17 cellular contexts compared by ENCODE assay signal in the genomic region with DNA sequence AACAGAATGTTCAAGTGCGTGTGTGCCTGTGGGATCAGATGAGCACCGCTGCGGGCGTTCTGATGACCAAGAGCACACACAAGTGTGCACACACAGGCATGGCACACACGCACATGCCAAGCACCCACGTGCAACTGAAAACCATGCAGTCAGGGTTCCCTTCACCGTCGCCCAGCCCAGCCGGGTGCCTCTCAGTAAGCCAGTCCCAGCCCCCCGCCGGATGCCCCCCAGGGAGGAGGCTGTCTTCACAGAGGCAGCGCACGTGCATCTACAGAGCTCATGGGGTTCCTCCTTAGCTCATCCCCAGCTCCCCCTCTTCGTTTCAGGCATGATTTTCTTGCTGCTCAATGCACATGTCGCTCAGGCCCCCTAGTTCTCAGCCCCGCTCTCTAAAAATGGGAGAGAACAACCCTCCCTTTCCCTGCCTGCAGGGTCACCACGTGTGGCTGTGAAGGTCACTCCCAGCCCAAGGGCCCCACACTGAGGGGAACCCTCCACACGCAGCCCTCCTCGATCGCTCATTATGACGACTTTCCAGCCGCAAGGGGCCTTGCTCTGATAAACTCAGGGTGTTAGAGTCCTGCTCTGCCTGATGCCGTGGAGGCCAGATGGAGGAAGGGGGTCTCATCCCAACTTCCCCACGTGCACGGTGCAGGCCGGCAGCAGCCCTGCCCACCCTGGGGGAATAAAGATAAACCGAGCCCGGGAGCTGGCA. TPM values are rescaled to one million over a fixed set of nuclear protein-coding genes. Genes with fewer than 3 reads are reported as not detected.
DNase-seq lines count a peak whose midpoint lies in the region; ATAC-seq, FAIRE-seq and TF ChIP-seq lines count a peak whose summit lies in the region.
"Had no signal": no experiment of that assay in that cellular context is flagged by ENCODE, and none has a peak within 500 bp of the region (broad histone marks: within the 10 kb centered on the region; RNA-seq: fewer than 3 reads in every experiment).

No MANE protein-coding gene starts in this region.

- H2BK20ac ChIP-seq in H1 (ENCODE audit: low read length) = no peak overlapping the region

- no peak overlapping the region for H3K56ac ChIP-seq in H1 (replicated peaks; ENCODE audit: insufficient read length, low read depth, low read length)

- H3K23me2 ChIP-seq in H1 (ENCODE audit: low read depth, low read length) = no peaks in the 10 kb centered on the region

- peaks cover 42% of the 10 kb centered on the region for H3K4me1 Mint-ChIP-seq in nephron progenitor cell
- peaks cover 36% of the 10 kb centered on the region for H3K4me1 Mint-ChIP-seq in type B pancreatic cell (ENCODE audit: unreplicated experiment)
- H3K4me1 Mint-ChIP-seq: activated CD4-positive, alpha-beta T cell treated with anti-CD3 and anti-CD28 coated beads for 36 hours had no signal

- H2AK5ac ChIP-seq in H1 (ENCODE audit: low read depth, low read length) = no peak overlapping the region

- no peak overlapping the region for H3K27ac ChIP-seq in H1 (ENCODE audit: low read depth, low read length)
- H3K27ac ChIP-seq: GM23248, KMS-11, SJSA1 had no signal

- H4K91ac ChIP-seq in H1 (replicated peaks; ENCODE audit: insufficient read length, low read length) = no peak overlapping the region

- H2BK120ac ChIP-seq in H1 (replicated peaks; ENCODE audit: low read depth, low read length) = no peak overlapping the region

- H3K9me3 ChIP-seq in H1 (ENCODE audit: insufficient read depth in 2 of 2, low read depth in 1 of 2, low read length in 1 of 2) (no peaks in the 10 kb centered on the region; a peak in 1 of 4 replicates), BE2C (no peaks in the 10 kb centered on the region)
- H3K9me3 ChIP-seq: Peyer's patch, SJSA1 had no signal

- no peak for TF ChIP-seq POLR2A in H1 (IDR thresholded peaks at IDR 0.05; ENCODE audit: control extremely low read depth in 1 of 2, low read depth in 2 of 2, low read length in 2 of 2)

- H3K9me3 Mint-ChIP-seq in nephron progenitor cell (peaks cover 14% of the 10 kb centered on the region), type B pancreatic cell (no peaks in the 10 kb centered on the region)
- H3K9me3 Mint-ChIP-seq: naive thymus-derived CD4-positive, alpha-beta T cell had no signal

- H2BK15ac ChIP-seq in H1 (ENCODE audit: low read length) = no peak overlapping the region

- intact Hi-C loops in Right ventricle myocardium superior (cut with DNase I) = loop anchor here (5.0 kb wide), 3 partner anchors 412 to 602 kb away; no protein-coding TSS in a partner anchor
- intact Hi-C loops in cardiac septum (cut with DNase I) = loop anchor here (1.0 to 5.0 kb wide), 8 partner anchors 75 to 1007 kb away; no protein-coding TSS in a partner anchor

- peak; percentile 9 for ATAC-seq in Right ventricle myocardium superior (ENCODE audit: poor library complexity)
- ATAC-seq: stimulated activated naive CD8-positive, alpha-beta T cell treated with anti-CD3 and anti-CD28 coated beads, Interleukin-15, Interleukin-2, amounts not matched to agents 100 U/mL and 50 U/mL, for 24 hours had no signal

- H3K79me2 ChIP-seq in H1 (ENCODE audit: control insufficient read depth in 1 of 2, insufficient read depth in 2 of 2, low read length in 2 of 2) = no peaks in the 10 kb centered on the region

- H3K27me3 ChIP-seq in H1 (replicated peaks in 1 of 4; ENCODE audit: control insufficient read depth in 3 of 4, extremely low read depth in 1 of 4, insufficient read depth in 3 of 4, low read length in 3 of 4) (no peaks in the 10 kb centered on the region), BE2C (no peaks in the 10 kb centered on the region; the same call in 1 of the 2 replicates)
- H3K27me3 ChIP-seq: Peyer's patch, SJSA1 had no signal

- TF ChIP-seq CTCF in H1 (IDR thresholded peaks at IDR 0.05; ENCODE audit: control extremely low read depth in 1 of 3, insufficient read depth in 1 of 3, low read depth in 1 of 3, low read length in 3 of 3) (no peak), nephron progenitor cell (IDR thresholded peaks at IDR 0.05) (no peak), type B pancreatic cell (conservative IDR thresholded peaks at IDR 0.05) (no peak), BE2C (IDR thresholded peaks at IDR 0.05; ENCODE audit: low read depth, low read length) (no peak)

- H3K23ac ChIP-seq in H1 (ENCODE audit: insufficient read length) = no peak overlapping the region

- H2AFZ ChIP-seq in H1 (ENCODE audit: low read length) = no peak overlapping the region
- H2AFZ ChIP-seq: GM23248 had no signal

- no peak overlapping the region for H4K5ac ChIP-seq in H1 (ENCODE audit: insufficient read length, low read depth, low read length)

- H3K18ac ChIP-seq in H1 (ENCODE audit: extremely low read depth, low read length) = no peak overlapping the region

- peak overlapping the region; percentile 69 for H3K4ac ChIP-seq in H1 (replicated peaks; ENCODE audit: insufficient read length, low read depth, low read length)

- no peak overlapping the region; the same call in 1 of the 2 replicates for H2BK5ac ChIP-seq in H1 (ENCODE audit: low read depth, low read length)

- no peak overlapping the region for H3K14ac ChIP-seq in H1 (ENCODE audit: insufficient read length)

- no peak for TF ChIP-seq RAD21 in H1 (IDR thresholded peaks at IDR 0.05 in 1 of 2, conservative IDR thresholded peaks at IDR 0.05 in 1 of 2; ENCODE audit: low read depth in 2 of 2, low read length in 2 of 2)

- DNase-seq in Right ventricle myocardium superior (no peak), cardiac septum (ENCODE audit: low spot score) (no peak), H1 (ENCODE audit: low read depth in 1 of 2, low spot score in 2 of 2) (no peak), nephron progenitor cell (no peak), type B pancreatic cell (ENCODE audit: extremely low spot score, unreplicated experiment) (no peak), NCI-H526 (lab: John Stamatoyannopoulos, UW) (no peak), BE2C (no peak), DMS 273 treated with DMSO at 0.1 percent for 48 hours (lab: John Stamatoyannopoulos, UW) (no peak)

- no peak overlapping the region for H3K4me3 ChIP-seq in H1 (ENCODE audit: extremely low read depth in 1 of 4, insufficient read depth in 2 of 4, low read depth in 3 of 4, low read length in 4 of 4)
- no peak overlapping the region for H3K4me3 ChIP-seq in BE2C (ENCODE audit: low read depth, low read length)
- H3K4me3 ChIP-seq: GM23248, SJSA1 had no signal

- whole genome bisulfite sequencing in H1 (ENCODE audit: extremely low coverage in 1 of 2, insufficient coverage in 1 of 2, insufficient read length in 1 of 2, insufficient replicate concordance in 2 of 2, low coverage in 1 of 2, low lambda C conversion rate in 2 of 2, missing lambda C conversion rate in 1 of 2), 2 experiments = 81% methylated on average over 25 of the region's 28 CpGs; no CpG with 5 or more reads in 1 of the 2 experiments

- H3K4me2 ChIP-seq in H1 (ENCODE audit: insufficient read depth in 1 of 2, low read depth in 2 of 2, low read length in 2 of 2) = no peak overlapping the region
- H3K4me2 ChIP-seq: KMS-11 had no signal

- H3K79me1 ChIP-seq in H1 (ENCODE audit: low read depth, low read length) = no peaks in the 10 kb centered on the region

- H3K9ac ChIP-seq in H1 (replicated peaks in 1 of 4; ENCODE audit: extremely low read depth in 1 of 4, low read depth in 3 of 4, low read length in 3 of 4) = no peak overlapping the region
- H3K9ac ChIP-seq: GM23248, KMS-11 had no signal

- no peak overlapping the region for H2BK12ac ChIP-seq in H1 (ENCODE audit: low read depth, low read length)

- H4K8ac ChIP-seq in H1 (ENCODE audit: extremely low read depth, insufficient read depth, low read length) = peak overlapping the region; percentile 75; the same call in 1 of the 2 replicates

- H3K4me1 ChIP-seq in H1 (replicated peaks in 1 of 4; ENCODE audit: control insufficient read depth in 3 of 4, insufficient read depth in 4 of 4, low read length in 3 of 4) (peaks cover 0 to 2% (median 0%) of the 10 kb centered on the region in 4 experiments; a peak in 1 of 7 replicates), BE2C (no peaks in the 10 kb centered on the region)
- H3K4me1 ChIP-seq: SJSA1 had no signal

- FAIRE-seq in H1 (lab: Jason Lieb, UNC) = no peak
- FAIRE-seq: G401.6 had no signal

- POLR2A ChIA-PET in H1 (lab: Charles Lee; ENCODE audit: partially characterized antibody) = no interaction called here

- H3K36me3 ChIP-seq in H1 (ENCODE audit: control insufficient read depth in 2 of 4, insufficient read depth in 4 of 4, low read length in 3 of 4) (no peaks in the 10 kb centered on the region), BE2C (no peaks in the 10 kb centered on the region)
- H3K36me3 ChIP-seq: Peyer's patch, SJSA1 had no signal

- CTCF ChIA-PET in H1 (lab: Charles Lee; ENCODE audit: partially characterized antibody) = interaction anchor here (0.6 to 3.0 kb wide), 48 partner anchors 12 to 1008 kb away, joined by 3 to 14 read pairs (median 4); no protein-coding TSS in a partner anchor

- H3K4me3 Mint-ChIP-seq in nephron progenitor cell (peak overlapping the region; percentile 61), type B pancreatic cell (no peak overlapping the region)
- H3K4me3 Mint-ChIP-seq: activated CD4-positive, alpha-beta T cell treated with anti-CD3 and anti-CD28 coated beads for 36 hours; naive thymus-derived CD4-positive, alpha-beta T cell had no signal

- H3K36me3 Mint-ChIP-seq in nephron progenitor cell (ENCODE audit: low read depth) = no peaks in the 10 kb centered on the region
- H3K36me3 Mint-ChIP-seq in type B pancreatic cell = no peaks in the 10 kb centered on the region
- H3K36me3 Mint-ChIP-seq: naive thymus-derived CD4-positive, alpha-beta T cell had no signal

- no peak overlapping the region for H3K27ac Mint-ChIP-seq in nephron progenitor cell
- H3K27ac Mint-ChIP-seq in type B pancreatic cell = peak overlapping the region; percentile 80
- H3K27ac Mint-ChIP-seq: activated CD4-positive, alpha-beta T cell treated with anti-CD3 and anti-CD28 coated beads for 36 hours had no signal

- peaks cover 0 to 6% of the 10 kb centered on the region in 2 experiments for H4K20me1 ChIP-seq in H1 (replicated peaks in 1 of 2; ENCODE audit: control insufficient read depth in 1 of 2, insufficient read depth in 2 of 2, low read length in 2 of 2)

- H3K27me3 Mint-ChIP-seq in nephron progenitor cell (ENCODE audit: low read depth, poor library complexity) (peaks cover 38% of the 10 kb centered on the region), type B pancreatic cell (peaks cover 16% of the 10 kb centered on the region)

- no peak for TF ChIP-seq EP300 in H1 (IDR thresholded peaks at IDR 0.05; ENCODE audit: borderline replicate concordance in 1 of 2, low read depth in 2 of 2, low read length in 2 of 2)

RNA-seq across cellular contexts. Expression of a gene that starts 30.4 kb away (rescaled TPM):
- 0.89 TPM for total RNA-seq in Right ventricle myocardium superior
- 0.57 TPM for total RNA-seq in cardiac septum
- 20.0 and 20.7 TPM in 2 replicates for total RNA-seq in H1 (2021; fragmentation: NEBNext Ultra II Directional; extraction: Animal tissue kit (Norgen Biotek cat#: 25700))
- polyA plus RNA-seq in H1 (2011; rRNA removed) = 18.3 and 25.0 TPM in 2 replicates
- polyA plus RNA-seq in H1 (2011; cell fraction: cytosol; rRNA removed) = 20.5 TPM
- polyA plus RNA-seq in H1 (2011; cell fraction: nucleus; rRNA removed) = 55.6 TPM
- 11.4 to 18.1 TPM (median 16.6 TPM) in 4 replicates for polyA plus RNA-seq in H1 (2012, experiment 1 of 2)
- polyA plus RNA-seq in H1 (2012, experiment 2 of 2) = 15.7 TPM
- polyA plus RNA-seq in H1 (2013, experiment 1 of 2) = 8.9 TPM
- polyA plus RNA-seq in H1 (2013, experiment 2 of 2) = 7.8 TPM
- polyA minus RNA-seq in H1 (2011; rRNA and poly(A)+ RNA removed) = 32.5 and 33.4 TPM in 2 replicates
- 10.1 TPM for polyA minus RNA-seq in H1 (2011; cell fraction: cytosol; rRNA and poly(A)+ RNA removed)
- polyA minus RNA-seq in H1 (2011; cell fraction: nucleus; rRNA and poly(A)+ RNA removed) = 24.2 TPM
- total RNA-seq in type B pancreatic cell (ENCODE audit: low replicate concordance) = 16.1 and 28.9 TPM in 2 replicates
- 4.8 TPM for polyA plus RNA-seq in BE2C (2012; ENCODE audit: insufficient read depth, insufficient read length, low read depth)
- total RNA-seq: activated CD4-positive, alpha-beta T cell treated with anti-CD3 and anti-CD28 coated beads for 36 hours; GM23248; T-helper 1 cell treated with Interleukin-12 subunit alpha and Interleukin-12 subunit beta and Interleukin-4 antibody, amounts not matched to agents 30 ng/mL and 1 ng/mL, for 36 hours had no signal
- polyA plus RNA-seq: GM23248; naive thymus-derived CD4-positive, alpha-beta T cell had no signal
